9 cellular contexts compared by ENCODE assay signal in genomic region chr21:41932191-41932575, GRCh38. TPM values are rescaled to one million over a fixed set of nuclear protein-coding genes. Genes with fewer than 3 reads are reported as not detected.
A peak's percentile ranks its signal among the peaks of the same experiment; 100 is the strongest.
DNase-seq lines count a peak whose midpoint lies in the region; TF ChIP-seq lines count a peak whose summit lies in the region.
"Had no signal": no experiment of that assay in that cellular context is flagged by ENCODE, and none has a peak within 500 bp of the region (broad histone marks: within the 10 kb centered on the region; RNA-seq: fewer than 3 reads in every experiment).

No MANE protein-coding gene starts in this region.

- H3K27ac ChIP-seq in left ventricle myocardium inferior (replicated peaks) (peak overlapping the region; percentile 79), subcutaneous abdominal adipose tissue (ENCODE audit: low read depth, low read length) (peak overlapping the region; percentile 88)

- H3K9me3 ChIP-seq in left ventricle myocardium inferior (replicated peaks) (no peaks in the 10 kb centered on the region), subcutaneous abdominal adipose tissue (ENCODE audit: control insufficient read depth in 5 of 5, low read length in 5 of 5) (no peaks in the 10 kb centered on the region)

- DNase-seq in HCEC 1CT: peak; percentile 97
- DNase-seq in left ventricle myocardium inferior: no peak
- no peak for DNase-seq in NCI-H2107 (lab: John Stamatoyannopoulos, UW)
- no peak for DNase-seq in NCI-H128 (lab: John Stamatoyannopoulos, UW; ENCODE audit: unreplicated experiment)
- DNase-seq in OCI-M2 (lab: John Stamatoyannopoulos, UW; ENCODE audit: unreplicated experiment): no peak
- DNase-seq: activated T-cell treated with anti-CD3 and anti-CD28 coated beads, Interleukin-2, amount 50 U/mL, for 4 hours; natural killer cell had no signal

- H3K27me3 ChIP-seq in left ventricle myocardium inferior (ENCODE audit: low read depth) (no peaks in the 10 kb centered on the region), subcutaneous abdominal adipose tissue (ENCODE audit: control insufficient read depth in 5 of 5, insufficient read depth in 4 of 5, low read length in 5 of 5) (no peaks in the 10 kb centered on the region)

- H3K9ac ChIP-seq in subcutaneous abdominal adipose tissue (ENCODE audit: low read length in 5 of 5): peak overlapping the region in 1 of 5 donors; percentile 70

- intact Hi-C loops in left ventricle myocardium inferior (cut with micrococcal nuclease): no loop called here

- H3K36me3 ChIP-seq in left ventricle myocardium inferior (no peaks in the 10 kb centered on the region), subcutaneous abdominal adipose tissue (ENCODE audit: control insufficient read depth in 5 of 5, insufficient read depth in 5 of 5, low read length in 5 of 5) (peaks cover 0 to 6% (median 0%) of the 10 kb centered on the region in 5 donors)

- H3K4me1 ChIP-seq in left ventricle myocardium inferior (peaks cover 49% of the 10 kb centered on the region), subcutaneous abdominal adipose tissue (ENCODE audit: control insufficient read depth in 5 of 5, insufficient read depth in 5 of 5, low read length in 5 of 5) (peaks cover 12 to 61% (median 57%) of the 10 kb centered on the region in 5 donors)

- H3K4me3 ChIP-seq in WI38 (ENCODE audit: low read depth, low read length) (peak overlapping the region; percentile 31), left ventricle myocardium inferior (no peak overlapping the region), subcutaneous abdominal adipose tissue (ENCODE audit: low read depth in 1 of 5, low read length in 5 of 5) (no peak overlapping the region)

- TF ChIP-seq CTCF in WI38 (IDR thresholded peaks at IDR 0.05; ENCODE audit: low read depth, low read length): peak; percentile 44; the same call in 1 of the 2 replicates
- TF ChIP-seq CTCF in left ventricle myocardium inferior (IDR thresholded peaks at IDR 0.05; ENCODE audit: borderline replicate concordance): no peak

RNA-seq across cellular contexts. Expression of gene C2CD2, which starts 21.6 kb away (rescaled TPM):
- 5.9 TPM for total RNA-seq in left ventricle myocardium inferior

RNA-seq across cellular contexts. Expression of gene PRDM15, which starts 53.0 kb away (rescaled TPM):
- total RNA-seq in left ventricle myocardium inferior: 2.9 TPM
